ENCODE assay signal across 13 cellular contexts in the genomic region with DNA sequence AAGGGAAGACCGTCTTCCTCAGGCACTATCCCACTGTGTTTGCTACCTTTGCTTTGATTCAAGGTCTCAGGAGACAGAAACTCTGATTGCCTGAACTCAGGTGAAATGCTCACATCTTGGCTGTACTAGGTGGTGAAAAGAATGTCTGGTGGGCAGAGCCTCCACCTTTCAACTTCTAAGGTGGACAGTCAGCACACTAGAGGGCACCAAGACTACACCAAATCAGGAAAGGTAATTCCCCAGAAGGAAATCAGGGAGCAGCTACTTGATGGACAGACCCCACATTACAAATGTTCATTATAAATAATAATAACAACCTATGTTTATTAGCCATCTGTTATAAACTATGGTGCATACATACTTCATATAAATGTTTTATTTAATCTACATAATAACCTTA.
A peak's percentile ranks its signal among the peaks of the same experiment; 100 is the strongest.
DNase-seq lines count a peak whose midpoint lies in the region; ATAC-seq and TF ChIP-seq lines count a peak whose summit lies in the region.
"Had no signal": no experiment of that assay in that cellular context is flagged by ENCODE, and none has a peak within 500 bp of the region (broad histone marks: within the 10 kb centered on the region; RNA-seq: fewer than 3 reads in every experiment).

No MANE protein-coding gene starts in this region.

- ATAC-seq in activated CD4-positive, alpha-beta T cell treated with anti-CD3 and anti-CD28 coated beads for 36 hours: no peak
- ATAC-seq in heart right ventricle: no peak
- ATAC-seq in HG02571 (IDR thresholded peaks at IDR 0.05; ENCODE audit: unreplicated experiment): no peak
- ATAC-seq: activated CD8-positive, alpha-beta T cell treated with anti-CD3 and anti-CD28 coated beads for 36 hours; lower lobe of right lung had no signal

- H3K4me3 ChIP-seq in HEK293 (ENCODE audit: low read depth, low read length) (no peak overlapping the region), heart right ventricle (no peak overlapping the region)
- H3K4me3 ChIP-seq: coronary artery, lower lobe of right lung, upper lobe of left lung had no signal

- intact Hi-C loops in activated CD4-positive, alpha-beta T cell treated with anti-CD3 and anti-CD28 coated beads for 36 hours (cut with DNase I, micrococcal nuclease): no loop called here
- intact Hi-C loops in heart right ventricle (cut with DNase I): no loop called here

- WGBS in heart right ventricle, 2 donors: 70 to 73% methylated on average over 1 of the region's 1 CpG

- H3K27ac Mint-ChIP-seq in activated CD4-positive, alpha-beta T cell treated with anti-CD3 and anti-CD28 coated beads for 36 hours: no peak overlapping the region
- H3K27ac Mint-ChIP-seq: activated CD8-positive, alpha-beta T cell treated with anti-CD3 and anti-CD28 coated beads for 36 hours; CD4-positive, alpha-beta memory T cell had no signal

- CTCF ChIA-PET in HEK293 (lab: Yijun Ruan, JAX): interaction anchor here (0.6 to 2.0 kb wide), 12 partner anchors 9 to 553 kb away, joined by 3 to 9 read pairs (median 3); no protein-coding TSS in a partner anchor
- CTCF ChIA-PET in activated CD4-positive, alpha-beta T cell treated with anti-CD3 and anti-CD28 coated beads for 36 hours (lab: Charles Lee): no interaction called here

- peak; percentile 37; the same call in 1 of the 2 replicates for TF ChIP-seq CTCF in HEK293 (tag by site-specific recombination; IDR thresholded peaks at IDR 0.05)
- TF ChIP-seq CTCF in VCaP (conservative IDR thresholded peaks at IDR 0.05): peak; percentile 67
- TF ChIP-seq CTCF in heart right ventricle (IDR thresholded peaks at IDR 0.05): peak in 3 of 9 donors; percentile 11 to 33 (median 13)

- no peaks in the 10 kb centered on the region for H3K4me1 ChIP-seq in HEK293 (ENCODE audit: control insufficient read depth, insufficient read depth, low read length)
- no peaks in the 10 kb centered on the region for H3K4me1 ChIP-seq in heart right ventricle
- H3K4me1 ChIP-seq: lower lobe of right lung, upper lobe of left lung had no signal

- H3K9me3 Mint-ChIP-seq in activated CD4-positive, alpha-beta T cell treated with anti-CD3 and anti-CD28 coated beads for 36 hours (ENCODE audit: low read depth): no peaks in the 10 kb centered on the region
- H3K9me3 Mint-ChIP-seq: activated CD8-positive, alpha-beta T cell treated with anti-CD3 and anti-CD28 coated beads for 36 hours had no signal

- H3K27ac ChIP-seq in HEK293 (ENCODE audit: extremely low read depth, low read depth, low read length) (no peak overlapping the region), VCaP (no peak overlapping the region), heart right ventricle (no peak overlapping the region)
- H3K27ac ChIP-seq: coronary artery, lower lobe of right lung, upper lobe of left lung had no signal

- H3K27me3 Mint-ChIP-seq in activated CD4-positive, alpha-beta T cell treated with anti-CD3 and anti-CD28 coated beads for 36 hours: peaks cover 9% of the 10 kb centered on the region

- H3K27me3 ChIP-seq in heart right ventricle: peaks cover 0 to 27% (median 15%) of the 10 kb centered on the region in 7 donors
- H3K27me3 ChIP-seq: upper lobe of left lung had no signal

- POLR2A ChIA-PET in HEK293 (lab: Yijun Ruan, JAX): no interaction called here
- POLR2A ChIA-PET in activated CD4-positive, alpha-beta T cell treated with anti-CD3 and anti-CD28 coated beads for 36 hours (lab: Charles Lee): no interaction called here

- DNase-seq in AG08395 (ENCODE audit: low spot score) (peak; percentile 13), iPS DF 19.7 (ENCODE audit: low read depth, low spot score) (peak; percentile 15), dedifferentiated amniotic fluid mesenchymal stem cell (ENCODE audit: extremely low spot score) (no peak), heart right ventricle (no peak)
- no peak for DNase-seq in activated CD4-positive, alpha-beta T cell treated with anti-CD3 and anti-CD28 coated beads for 36 hours
- DNase-seq: activated CD8-positive, alpha-beta T cell treated with anti-CD3 and anti-CD28 coated beads for 36 hours; CD4-positive, alpha-beta memory T cell; lower lobe of right lung; upper lobe of left lung had no signal

- H3K36me3 ChIP-seq in HEK293 (ENCODE audit: control insufficient read depth in 2 of 2, insufficient read depth in 1 of 2, low read length in 2 of 2) (no peaks in the 10 kb centered on the region), heart right ventricle (no peaks in the 10 kb centered on the region)
- H3K36me3 ChIP-seq: lower lobe of right lung, upper lobe of left lung had no signal

- H3K36me3 Mint-ChIP-seq in activated CD4-positive, alpha-beta T cell treated with anti-CD3 and anti-CD28 coated beads for 36 hours (ENCODE audit: low read depth): no peaks in the 10 kb centered on the region
- H3K36me3 Mint-ChIP-seq: CD4-positive, alpha-beta memory T cell had no signal

- H3K9me3 ChIP-seq in HEK293 (ENCODE audit: control insufficient read depth, insufficient read depth, low read depth, low read length) (no peaks in the 10 kb centered on the region), heart right ventricle (no peaks in the 10 kb centered on the region)
- H3K9me3 ChIP-seq: lower lobe of right lung, upper lobe of left lung had no signal

- H3K4me1 Mint-ChIP-seq in activated CD4-positive, alpha-beta T cell treated with anti-CD3 and anti-CD28 coated beads for 36 hours: no peaks in the 10 kb centered on the region
- H3K4me1 Mint-ChIP-seq: CD4-positive, alpha-beta memory T cell had no signal

- no peak overlapping the region for H3K4me3 Mint-ChIP-seq in activated CD4-positive, alpha-beta T cell treated with anti-CD3 and anti-CD28 coated beads for 36 hours
- H3K4me3 Mint-ChIP-seq: activated CD8-positive, alpha-beta T cell treated with anti-CD3 and anti-CD28 coated beads for 36 hours; CD4-positive, alpha-beta memory T cell had no signal

TF ChIP-seq in HEK293, 187 proteins besides CTCF, POLR2A, EP300 and RAD21:
- peak; percentile 41 for TF ChIP-seq ZNF654 (tag by site-specific recombination; IDR thresholded peaks at IDR 0.05; ENCODE audit: low read depth)
- TF ChIP-seq, protein P1, sequence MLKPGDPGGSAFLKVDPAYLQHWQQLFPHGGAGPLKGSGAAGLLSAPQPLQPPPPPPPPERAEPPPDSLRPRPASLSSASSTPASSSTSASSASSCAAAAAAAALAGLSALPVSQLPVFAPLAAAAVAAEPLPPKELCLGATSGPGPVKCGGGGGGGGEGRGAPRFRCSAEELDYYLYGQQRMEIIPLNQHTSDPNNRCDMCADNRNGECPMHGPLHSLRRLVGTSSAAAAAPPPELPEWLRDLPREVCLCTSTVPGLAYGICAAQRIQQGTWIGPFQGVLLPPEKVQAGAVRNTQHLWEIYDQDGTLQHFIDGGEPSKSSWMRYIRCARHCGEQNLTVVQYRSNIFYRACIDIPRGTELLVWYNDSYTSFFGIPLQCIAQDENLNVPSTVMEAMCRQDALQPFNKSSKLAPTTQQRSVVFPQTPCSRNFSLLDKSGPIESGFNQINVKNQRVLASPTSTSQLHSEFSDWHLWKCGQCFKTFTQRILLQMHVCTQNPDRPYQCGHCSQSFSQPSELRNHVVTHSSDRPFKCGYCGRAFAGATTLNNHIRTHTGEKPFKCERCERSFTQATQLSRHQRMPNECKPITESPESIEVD (tag by site-specific recombination; IDR thresholded peaks at IDR 0.05): no peak

Comparison
In these comparisons a context has a peak if more than half of its experiments do, and no peak if none do; other contexts are left out.
1. DNase-seq: peak in AG08395 (single experiment) and iPS DF 19.7 (single experiment); none in dedifferentiated amniotic fluid mesenchymal stem cell (single experiment), activated CD4-positive, alpha-beta T cell treated with anti-CD3 and anti-CD28 coated beads for 36 hours (single experiment) and heart right ventricle (0 of 2).